ENCODE assay signal across 8 cellular contexts in the genomic region with DNA sequence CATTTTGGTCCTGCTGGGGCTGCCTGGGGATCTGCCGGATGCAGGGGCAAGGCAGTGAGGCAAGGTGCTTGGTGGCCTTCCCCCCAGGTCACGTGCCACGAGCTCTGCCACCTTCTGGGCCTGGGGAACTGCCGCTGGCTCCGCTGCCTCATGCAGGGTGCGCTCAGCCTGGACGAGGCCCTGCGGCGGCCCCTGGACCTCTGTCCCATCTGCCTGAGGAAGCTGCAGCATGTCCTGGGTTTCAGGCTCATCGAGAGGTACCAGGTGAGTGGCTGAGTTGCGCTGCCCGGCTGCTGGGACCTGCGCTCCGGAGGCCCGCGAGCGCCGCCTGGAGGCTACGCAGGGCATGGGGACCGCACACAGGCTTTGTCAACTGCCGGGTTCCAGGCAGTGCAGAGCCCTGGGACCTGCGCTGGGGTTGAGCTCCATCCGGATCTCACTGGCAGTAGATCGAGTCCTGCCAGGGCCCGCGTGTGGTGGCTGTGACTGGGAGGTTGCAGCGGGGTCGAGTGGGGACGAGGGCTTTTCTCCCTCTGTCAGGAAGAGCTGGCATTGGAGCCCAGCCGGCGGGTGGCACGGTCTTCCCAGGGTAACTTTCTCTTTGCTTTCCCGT. TPM values are rescaled to one million over a fixed set of nuclear protein-coding genes. Genes with fewer than 3 reads are reported as not detected.
DNase-seq lines count a peak whose midpoint lies in the region; ATAC-seq and TF ChIP-seq lines count a peak whose summit lies in the region.

No MANE protein-coding gene starts in this region.

- TF ChIP-seq CTCF in astrocyte of the spinal cord (IDR thresholded peaks at IDR 0.05; ENCODE audit: low read depth, low read length), result peak; percentile 97

- H3K36me3 Mint-ChIP-seq in IgD-negative memory B cell, result no peaks in the 10 kb centered on the region

- H3K4me3 ChIP-seq in astrocyte of the spinal cord (ENCODE audit: low read depth, low read length), result no peak overlapping the region
- H3K4me3 ChIP-seq in MG63, result no peak overlapping the region

- H3K9me3 ChIP-seq in MG63, result no peaks in the 10 kb centered on the region

- 0 out of 2 replicates have a peak, but pooled peaks cover 2% of the 10 kb centered on the region for H3K36me3 ChIP-seq in MG63

- no peaks in the 10 kb centered on the region for H3K9me3 Mint-ChIP-seq in IgD-negative memory B cell

- peaks cover 14 to 30% (median 17%) of the 10 kb centered on the region in 3 donors for H3K4me1 Mint-ChIP-seq in IgD-negative memory B cell

- peak overlapping the region; percentile 87 to 96 (median 93) for H3K4me3 Mint-ChIP-seq in IgD-negative memory B cell

- peak; percentile 84 for ATAC-seq in GM21515 (IDR thresholded peaks at IDR 0.05; ENCODE audit: unreplicated experiment)

- peak; percentile 37 for DNase-seq in EL
- peak; percentile 52 for DNase-seq in T-helper 22 cell (ENCODE audit: low read depth)
- DNase-seq in astrocyte of the spinal cord (ENCODE audit: low read depth, low spot score), result peak; percentile 38
- DNase-seq in inferior parietal cortex (ENCODE audit: extremely low spot score), result peak; percentile 65
- peak; percentile 84 for DNase-seq in stimulated activated CD4-positive, alpha-beta T cell treated with anti-CD3 and anti-CD28 coated beads, Interleukin-15, amount 100 ng/mL, for 24 hours
- no peak for DNase-seq in MG63

- in situ Hi-C loops in astrocyte of the spinal cord (cut with HindIII; ENCODE audit: low sequenced_read_pairs), result no loop called here

- H3K27me3 ChIP-seq in MG63, result no peaks in the 10 kb centered on the region

- H3K27ac Mint-ChIP-seq in IgD-negative memory B cell, result peak overlapping the region; percentile 98

- no peaks in the 10 kb centered on the region for H3K27me3 Mint-ChIP-seq in IgD-negative memory B cell

RNA-seq across cellular contexts. Expression of gene AMZ1, which starts 21.7 kb away (rescaled TPM):
- 1.9 TPM for polyA plus RNA-seq in IgD-negative memory B cell
- total RNA-seq in MG63 (2014; rRNA removed; shearing (Covaris generic); ENCODE audit: low replicate concordance), result 0.03 TPM in 1 of 2 replicates, not detected in the other
